8 cellular contexts compared by ENCODE assay signal in the genomic region with DNA sequence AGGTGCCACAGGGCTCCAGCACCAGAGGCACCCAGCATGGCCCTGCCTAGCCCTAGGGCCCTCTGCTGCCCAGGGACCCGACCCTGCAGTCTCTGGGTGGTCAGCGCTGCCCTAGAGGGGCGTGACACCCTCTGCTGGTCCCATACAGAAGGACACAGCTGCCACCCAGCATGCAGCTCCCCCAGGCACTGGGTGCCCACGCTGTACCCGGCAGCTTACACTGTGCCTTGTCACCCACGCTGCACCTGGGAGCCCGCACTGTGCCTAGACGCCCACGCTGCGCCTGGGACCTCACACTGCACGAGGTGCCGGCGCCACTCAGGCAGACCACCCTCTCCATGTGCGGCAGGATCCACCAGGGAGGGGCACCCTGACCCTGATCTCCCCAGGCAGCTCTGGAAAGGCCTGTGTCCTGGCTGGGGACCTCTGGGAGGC. TPM values are rescaled to one million over a fixed set of nuclear protein-coding genes. Genes with fewer than 3 reads are reported as not detected.
DNase-seq lines count a peak whose midpoint lies in the region; ATAC-seq and FAIRE-seq lines count a peak whose summit lies in the region.

No MANE protein-coding gene starts in this region.

- FAIRE-seq in HTR-8/SVneo (lab: Jason Lieb, UNC) = no peak

- ATAC-seq in GM21526 (IDR thresholded peaks at IDR 0.05; ENCODE audit: low FRiP score, unreplicated experiment) = no peak

- H3K4me3 Mint-ChIP-seq in immature natural killer cell = peak overlapping the region in 2 of 5 donors; percentile 20 to 36

- peak overlapping the region; percentile 74 to 95 (median 92) for H3K27ac Mint-ChIP-seq in immature natural killer cell

- no peaks in the 10 kb centered on the region for H3K9me3 Mint-ChIP-seq in immature natural killer cell

- peaks cover 3 to 13% (median 8%) of the 10 kb centered on the region in 3 donors for H3K27me3 Mint-ChIP-seq in immature natural killer cell (ENCODE audit: low read depth in 3 of 3)

- no peaks in the 10 kb centered on the region for H3K36me3 Mint-ChIP-seq in immature natural killer cell

- DNase-seq in NCI-H146 (lab: John Stamatoyannopoulos, UW) (peak; percentile 11), NCI-H146 treated with DMSO at 0.1 percent for 48 hours (lab: John Stamatoyannopoulos, UW; ENCODE audit: unreplicated experiment) (no peak), immature natural killer cell (no peak), HTR-8/SVneo (ENCODE audit: insufficient read length, low spot score) (no peak), KG1 (lab: John Stamatoyannopoulos, UW) (no peak)
- DNase-seq in activated CD4-positive, alpha-beta T cell treated with anti-CD3 and anti-CD28 coated beads for 4 hours = peak; percentile 58 to 73
- peak; percentile 46 to 60 for DNase-seq in stimulated activated CD8-positive, alpha-beta memory T cell treated with anti-CD3 and anti-CD28 coated beads, Interleukin-7, amount 100 ng/mL, for 4 hours (ENCODE audit: low read depth in 2 of 2)

- H3K4me1 Mint-ChIP-seq in immature natural killer cell = peaks cover 18 to 21% of the 10 kb centered on the region in 2 donors

RNA-seq across cellular contexts. Expression of gene PWWP2B, which starts 55.2 kb away (rescaled TPM):
- 1 to 10 TPM; 4.0 to 7.3 (median 4.3) TPM for polyA plus RNA-seq in immature natural killer cell

Comparison
In these comparisons a context has a peak if more than half of its experiments do, and no peak if none do; other contexts are left out.
1. DNase-seq: peak in NCI-H146 (single experiment), activated CD4-positive, alpha-beta T cell treated with anti-CD3 and anti-CD28 coated beads for 4 hours (2 of 2) and stimulated activated CD8-positive, alpha-beta memory T cell treated with anti-CD3 and anti-CD28 coated beads, Interleukin-7, amount 100 ng/mL, for 4 hours (2 of 2); none in NCI-H146 treated with DMSO at 0.1 percent for 48 hours (single experiment), immature natural killer cell (0 of 3), HTR-8/SVneo (single experiment) and KG1 (single experiment).